13 cellular contexts compared by ENCODE assay signal in the genomic region with DNA sequence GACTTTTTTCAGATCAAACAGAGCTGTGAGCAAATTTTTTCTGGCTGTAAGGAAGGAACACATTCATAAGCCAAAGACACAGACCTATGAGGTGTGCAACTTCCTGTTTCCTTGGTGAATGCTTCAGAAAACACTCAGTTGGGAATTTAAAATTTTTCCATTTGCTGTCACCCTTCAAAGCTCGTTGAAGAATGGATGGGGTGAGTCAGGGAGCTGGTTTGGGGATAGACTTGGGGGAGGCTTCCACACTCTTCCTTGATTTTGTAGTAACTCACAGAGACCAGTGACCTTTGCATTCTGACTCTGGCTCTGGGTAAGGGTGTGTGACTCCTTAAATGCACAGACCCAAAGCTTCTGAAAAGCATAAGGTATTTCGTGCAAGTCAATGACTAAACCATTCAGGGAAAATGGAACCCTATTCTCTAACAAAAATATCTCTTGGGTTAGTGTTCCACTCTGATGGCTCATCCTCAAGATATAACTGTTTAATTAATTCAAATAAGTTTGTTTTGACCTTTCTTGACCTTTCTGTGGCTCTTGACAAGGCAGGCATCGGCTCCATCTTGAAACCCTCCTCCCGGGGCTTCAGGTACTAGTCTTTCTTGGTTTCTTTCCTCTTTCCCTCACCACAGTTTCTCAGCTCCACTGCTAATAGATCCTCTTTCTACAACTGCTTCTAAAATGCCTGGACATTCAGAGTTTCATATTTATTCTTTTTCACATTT.
DNase-seq lines count a peak whose midpoint lies in the region; FAIRE-seq and TF ChIP-seq lines count a peak whose summit lies in the region.
"Had no signal": no experiment of that assay in that cellular context is flagged by ENCODE, and none has a peak within 500 bp of the region (broad histone marks: within the 10 kb centered on the region; RNA-seq: fewer than 3 reads in every experiment).

No MANE protein-coding gene starts in this region.

- in situ Hi-C loops in GM13976 (cut with MboI; ENCODE audit: low sequenced_read_pairs, unreplicated experiment), result no loop called here

- peak; percentile 89 for FAIRE-seq in RCC 7860 (lab: Jason Lieb, UNC)

- DNase-seq in EH (ENCODE audit: low read depth), result peak; percentile 66
- DNase-seq in HCEC 1CT, result peak; percentile 64
- peak; percentile 84 for DNase-seq in RCC 7860 (ENCODE audit: low spot score)
- DNase-seq in fibroblast of villous mesenchyme (ENCODE audit: low read depth), result peak; percentile 34
- DNase-seq in AG20443 (ENCODE audit: low spot score), result no peak
- no peak for DNase-seq in stimulated activated CD4-positive, alpha-beta T cell treated with anti-CD3 and anti-CD28 coated beads, Interleukin-2, amount 100 ng/mL, for 24 hours
- DNase-seq in NCI-H146 treated with DMSO at 0.1 percent for 48 hours (lab: John Stamatoyannopoulos, UW; ENCODE audit: unreplicated experiment), result no peak
- DNase-seq in GM13976 (ENCODE audit: low spot score), result no peak
- DNase-seq: activated CD4-positive, alpha-beta T cell treated with anti-CD3 and anti-CD28 coated beads, Interleukin-2, amount 50 U/mL, for 48 hours; activated effector memory CD4-positive, alpha-beta T cell treated with Interleukin-2 at 50 U/mL for 16 hours; erythroblast; MG63; ovary had no signal

- H3K4me3 ChIP-seq in fibroblast of villous mesenchyme (ENCODE audit: low read depth, low read length), result no peak overlapping the region
- H3K4me3 ChIP-seq: MG63, ovary had no signal

- TF ChIP-seq CTCF in fibroblast of villous mesenchyme (IDR thresholded peaks at IDR 0.05; ENCODE audit: insufficient read depth, low read depth, low read length) (no peak), GM13976 (IDR thresholded peaks at IDR 0.05; ENCODE audit: borderline replicate concordance, control extremely low read depth, extremely low read depth, insufficient read depth, missing control alignments) (no peak)

Comparison
In these comparisons a context has a peak if more than half of its experiments do, and no peak if none do; other contexts are left out.
1. DNase-seq: peak in EH (single experiment), HCEC 1CT (single experiment), RCC 7860 (single experiment) and fibroblast of villous mesenchyme (single experiment); none in AG20443 (single experiment), stimulated activated CD4-positive, alpha-beta T cell treated with anti-CD3 and anti-CD28 coated beads, Interleukin-2, amount 100 ng/mL, for 24 hours (0 of 2), NCI-H146 treated with DMSO at 0.1 percent for 48 hours (single experiment) and GM13976 (single experiment).